1 cellular context compared by ENCODE assay signal in genomic region chr18:34659579-34660517, GRCh38.
TF ChIP-seq lines count a peak whose summit lies in the region.

No MANE protein-coding gene starts in this region.

TF ChIP-seq in H1, 55 proteins besides CTCF, POLR2A, EP300 and RAD21 (continued from another document):
- peak; percentile 61 for TF ChIP-seq CHD7 (IDR thresholded peaks at IDR 0.05; ENCODE audit: insufficient replicate concordance, low read length)
- TF ChIP-seq POU5F1 (IDR thresholded peaks at IDR 0.05; ENCODE audit: low read depth, low read length): no peak
- no peak for TF ChIP-seq RBBP5 (IDR thresholded peaks at IDR 0.05; ENCODE audit: borderline replicate concordance, low read depth, low read length)
- no peak for TF ChIP-seq NRF1 (IDR thresholded peaks at IDR 0.05; ENCODE audit: low read depth, low read length)
- peak; percentile 93 for TF ChIP-seq MAFK (IDR thresholded peaks at IDR 0.05; ENCODE audit: low read depth, low read length)
- TF ChIP-seq HDAC2 (IDR thresholded peaks at IDR 0.05; ENCODE audit: borderline replicate concordance in 1 of 2, low read depth in 2 of 2, low read length in 2 of 2): peak; percentile 21 to 50; a peak in 1 of 4 replicates
- TF ChIP-seq BACH1 (IDR thresholded peaks at IDR 0.05; ENCODE audit: low read length): peak; percentile 94
- peak; percentile 79 for TF ChIP-seq SP1 (IDR thresholded peaks at IDR 0.05; ENCODE audit: low read depth, low read length)
- no peak for TF ChIP-seq ZNF274 (IDR thresholded peaks at IDR 0.05; ENCODE audit: borderline replicate concordance, extremely low read depth, low read length)
- TF ChIP-seq, protein P1, sequence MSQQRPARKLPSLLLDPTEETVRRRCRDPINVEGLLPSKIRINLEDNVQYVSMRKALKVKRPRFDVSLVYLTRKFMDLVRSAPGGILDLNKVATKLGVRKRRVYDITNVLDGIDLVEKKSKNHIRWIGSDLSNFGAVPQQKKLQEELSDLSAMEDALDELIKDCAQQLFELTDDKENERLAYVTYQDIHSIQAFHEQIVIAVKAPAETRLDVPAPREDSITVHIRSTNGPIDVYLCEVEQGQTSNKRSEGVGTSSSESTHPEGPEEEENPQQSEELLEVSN (IDR thresholded peaks at IDR 0.05): no peak
- no peak for TF ChIP-seq CHD2 (IDR thresholded peaks at IDR 0.05; ENCODE audit: low read length)
- no peak for TF ChIP-seq BCL11A (IDR thresholded peaks at IDR 0.05; ENCODE audit: low read depth in 2 of 2, low read length in 2 of 2)
- peak; percentile 94 for TF ChIP-seq JUND (IDR thresholded peaks at IDR 0.05; ENCODE audit: low read length)
- peak; percentile 91 for TF ChIP-seq SAP30 (IDR thresholded peaks at IDR 0.05; ENCODE audit: insufficient read depth, insufficient replicate concordance, low read length)
- TF ChIP-seq SIRT6 (IDR thresholded peaks at IDR 0.05; ENCODE audit: low read length): no peak
- no peak for TF ChIP-seq GTF2F1 (IDR thresholded peaks at IDR 0.05; ENCODE audit: borderline replicate concordance, low read depth, low read length)
- peak; percentile 98 for TF ChIP-seq JUN (IDR thresholded peaks at IDR 0.05; ENCODE audit: low read depth, low read length)
- TF ChIP-seq, protein P2, sequence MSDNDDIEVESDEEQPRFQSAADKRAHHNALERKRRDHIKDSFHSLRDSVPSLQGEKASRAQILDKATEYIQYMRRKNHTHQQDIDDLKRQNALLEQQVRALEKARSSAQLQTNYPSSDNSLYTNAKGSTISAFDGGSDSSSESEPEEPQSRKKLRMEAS (IDR thresholded peaks at IDR 0.05): peak; percentile 37; the same call in 1 of the 2 replicates
- no peak for TF ChIP-seq RXRA (IDR thresholded peaks at IDR 0.05; ENCODE audit: insufficient read depth, low read depth, low read length)
- TF ChIP-seq POLR2AphosphoS5 (IDR thresholded peaks at IDR 0.05; ENCODE audit: low read depth, low read length): peak; percentile 75; the same call in 1 of the 2 replicates
- no peak for TF ChIP-seq EGR1 (IDR thresholded peaks at IDR 0.05; ENCODE audit: borderline replicate concordance, low read depth, low read length)
- peak; percentile 93 for TF ChIP-seq NANOG (IDR thresholded peaks at IDR 0.05; ENCODE audit: insufficient read depth, low read depth, low read length, poor library complexity, severe bottlenecking)
- 0 out of 2 replicates have a peak, but pooled peaks have one; percentile 29 for TF ChIP-seq CREB1 (IDR thresholded peaks at IDR 0.05)
